1 cellular context compared by ENCODE assay signal in genomic region chr3:139389552-139390368, GRCh38.
TF ChIP-seq lines count a peak whose summit lies in the region.

Gene COPB2, minus strand, starts transcription at chr3:139389647. Its CDS starts 97 bp downstream, at chr3:139389550.

TF ChIP-seq in HEK293, 187 proteins besides CTCF, POLR2A, EP300 and RAD21 (continued from another document and continues in another):
- no peak for TF ChIP-seq ZNF518A (tag by site-specific recombination; conservative IDR thresholded peaks at IDR 0.05; ENCODE audit: low read depth)
- 0 out of 2 replicates have a peak, but pooled peaks have one; percentile 21 for TF ChIP-seq GLIS2 (tag by site-specific recombination; IDR thresholded peaks at IDR 0.05)
- no peak for TF ChIP-seq ZNF112 (tag by site-specific recombination; IDR thresholded peaks at IDR 0.05)
- no peak for TF ChIP-seq ZNF580 (tag by site-specific recombination; IDR thresholded peaks at IDR 0.05)
- TF ChIP-seq ZNF292 (tag by site-specific recombination; IDR thresholded peaks at IDR 0.05; ENCODE audit: borderline replicate concordance, low read depth), result no peak
- TF ChIP-seq BCL11B (tag by site-specific recombination; IDR thresholded peaks at IDR 0.05; ENCODE audit: low read depth), result peak; percentile 40; the same call in 1 of the 2 replicates
- no peak for TF ChIP-seq IKZF3 (tag by site-specific recombination; IDR thresholded peaks at IDR 0.05)
- TF ChIP-seq KLF16 (tag by site-specific recombination; IDR thresholded peaks at IDR 0.05), result peak; percentile 35; the same call in 1 of the 2 replicates
- TF ChIP-seq, protein P1, sequence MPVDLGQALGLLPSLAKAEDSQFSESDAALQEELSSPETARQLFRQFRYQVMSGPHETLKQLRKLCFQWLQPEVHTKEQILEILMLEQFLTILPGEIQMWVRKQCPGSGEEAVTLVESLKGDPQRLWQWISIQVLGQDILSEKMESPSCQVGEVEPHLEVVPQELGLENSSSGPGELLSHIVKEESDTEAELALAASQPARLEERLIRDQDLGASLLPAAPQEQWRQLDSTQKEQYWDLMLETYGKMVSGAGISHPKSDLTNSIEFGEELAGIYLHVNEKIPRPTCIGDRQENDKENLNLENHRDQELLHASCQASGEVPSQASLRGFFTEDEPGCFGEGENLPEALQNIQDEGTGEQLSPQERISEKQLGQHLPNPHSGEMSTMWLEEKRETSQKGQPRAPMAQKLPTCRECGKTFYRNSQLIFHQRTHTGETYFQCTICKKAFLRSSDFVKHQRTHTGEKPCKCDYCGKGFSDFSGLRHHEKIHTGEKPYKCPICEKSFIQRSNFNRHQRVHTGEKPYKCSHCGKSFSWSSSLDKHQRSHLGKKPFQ (tag by site-specific recombination; IDR thresholded peaks at IDR 0.05), result no peak
- TF ChIP-seq ZNF449 (tag by site-specific recombination; IDR thresholded peaks at IDR 0.05), result no peak
- TF ChIP-seq BCL6B (tag by site-specific recombination; IDR thresholded peaks at IDR 0.05), result no peak
- TF ChIP-seq ZNF341 (tag by site-specific recombination; IDR thresholded peaks at IDR 0.05; ENCODE audit: low read depth), result no peak
- TF ChIP-seq, protein P2, sequence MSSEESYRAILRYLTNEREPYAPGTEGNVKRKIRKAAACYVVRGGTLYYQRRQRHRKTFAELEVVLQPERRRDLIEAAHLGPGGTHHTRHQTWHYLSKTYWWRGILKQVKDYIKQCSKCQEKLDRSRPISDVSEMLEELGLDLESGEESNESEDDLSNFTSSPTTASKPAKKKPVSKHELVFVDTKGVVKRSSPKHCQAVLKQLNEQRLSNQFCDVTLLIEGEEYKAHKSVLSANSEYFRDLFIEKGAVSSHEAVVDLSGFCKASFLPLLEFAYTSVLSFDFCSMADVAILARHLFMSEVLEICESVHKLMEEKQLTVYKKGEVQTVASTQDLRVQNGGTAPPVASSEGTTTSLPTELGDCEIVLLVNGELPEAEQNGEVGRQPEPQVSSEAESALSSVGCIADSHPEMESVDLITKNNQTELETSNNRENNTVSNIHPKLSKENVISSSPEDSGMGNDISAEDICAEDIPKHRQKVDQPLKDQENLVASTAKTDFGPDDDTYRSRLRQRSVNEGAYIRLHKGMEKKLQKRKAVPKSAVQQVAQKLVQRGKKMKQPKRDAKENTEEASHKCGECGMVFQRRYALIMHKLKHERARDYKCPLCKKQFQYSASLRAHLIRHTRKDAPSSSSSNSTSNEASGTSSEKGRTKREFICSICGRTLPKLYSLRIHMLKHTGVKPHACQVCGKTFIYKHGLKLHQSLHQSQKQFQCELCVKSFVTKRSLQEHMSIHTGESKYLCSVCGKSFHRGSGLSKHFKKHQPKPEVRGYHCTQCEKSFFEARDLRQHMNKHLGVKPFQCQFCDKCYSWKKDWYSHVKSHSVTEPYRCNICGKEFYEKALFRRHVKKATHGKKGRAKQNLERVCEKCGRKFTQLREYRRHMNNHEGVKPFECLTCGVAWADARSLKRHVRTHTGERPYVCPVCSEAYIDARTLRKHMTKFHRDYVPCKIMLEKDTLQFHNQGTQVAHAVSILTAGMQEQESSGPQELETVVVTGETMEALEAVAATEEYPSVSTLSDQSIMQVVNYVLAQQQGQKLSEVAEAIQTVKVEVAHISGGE (tag by site-specific recombination; conservative IDR thresholded peaks at IDR 0.05; ENCODE audit: low read depth), result 0 out of 2 replicates have a peak, but pooled peaks have one; percentile 0
- TF ChIP-seq ZNF610 (tag by site-specific recombination; IDR thresholded peaks at IDR 0.05; ENCODE audit: borderline replicate concordance), result no peak
- TF ChIP-seq ZNF146 (tag by site-specific recombination; IDR thresholded peaks at IDR 0.05), result no peak
- TF ChIP-seq ELK4 (IDR thresholded peaks at IDR 0.05; ENCODE audit: borderline replicate concordance, low read depth, low read length), result peak; percentile 68; the same call in 1 of the 2 replicates
- TF ChIP-seq ZNF791 (tag by site-specific recombination; IDR thresholded peaks at IDR 0.05), result no peak
- peak; percentile 72 for TF ChIP-seq ZBTB8A (tag by site-specific recombination; IDR thresholded peaks at IDR 0.05)
- no peak for TF ChIP-seq ZNF521 (tag by site-specific recombination; IDR thresholded peaks at IDR 0.05)
- no peak for TF ChIP-seq ZNF23 (tag by site-specific recombination; IDR thresholded peaks at IDR 0.05; ENCODE audit: borderline replicate concordance)
- no peak for TF ChIP-seq MEIS1 (CRISPR knock-in tag; IDR thresholded peaks at IDR 0.05; ENCODE audit: borderline replicate concordance)
- no peak for TF ChIP-seq ZNF169 (tag by site-specific recombination; IDR thresholded peaks at IDR 0.05)
- TF ChIP-seq ZNF654 (tag by site-specific recombination; IDR thresholded peaks at IDR 0.05; ENCODE audit: low read depth), result no peak
- no peak for TF ChIP-seq BCL11A (tag by site-specific recombination; IDR thresholded peaks at IDR 0.05; ENCODE audit: low read depth)
- TF ChIP-seq, protein P3, sequence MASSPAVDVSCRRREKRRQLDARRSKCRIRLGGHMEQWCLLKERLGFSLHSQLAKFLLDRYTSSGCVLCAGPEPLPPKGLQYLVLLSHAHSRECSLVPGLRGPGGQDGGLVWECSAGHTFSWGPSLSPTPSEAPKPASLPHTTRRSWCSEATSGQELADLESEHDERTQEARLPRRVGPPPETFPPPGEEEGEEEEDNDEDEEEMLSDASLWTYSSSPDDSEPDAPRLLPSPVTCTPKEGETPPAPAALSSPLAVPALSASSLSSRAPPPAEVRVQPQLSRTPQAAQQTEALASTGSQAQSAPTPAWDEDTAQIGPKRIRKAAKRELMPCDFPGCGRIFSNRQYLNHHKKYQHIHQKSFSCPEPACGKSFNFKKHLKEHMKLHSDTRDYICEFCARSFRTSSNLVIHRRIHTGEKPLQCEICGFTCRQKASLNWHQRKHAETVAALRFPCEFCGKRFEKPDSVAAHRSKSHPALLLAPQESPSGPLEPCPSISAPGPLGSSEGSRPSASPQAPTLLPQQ (tag by site-specific recombination; IDR thresholded peaks at IDR 0.05), result peak; percentile 13; the same call in 1 of the 2 replicates
- no peak for TF ChIP-seq ZFP3 (tag by site-specific recombination; IDR thresholded peaks at IDR 0.05; ENCODE audit: low read depth)
- peak; percentile 97 for TF ChIP-seq ZNF335 (tag by site-specific recombination; conservative IDR thresholded peaks at IDR 0.05)
- TF ChIP-seq ZNF394 (tag by site-specific recombination; IDR thresholded peaks at IDR 0.05; ENCODE audit: borderline replicate concordance), result no peak
- TF ChIP-seq ZNF24 (tag by site-specific recombination; IDR thresholded peaks at IDR 0.05), result no peak
- no peak for TF ChIP-seq ZNF549 (tag by site-specific recombination; IDR thresholded peaks at IDR 0.05)
- TF ChIP-seq ZNF202 (tag by site-specific recombination; IDR thresholded peaks at IDR 0.05; ENCODE audit: borderline replicate concordance), result no peak
- no peak for TF ChIP-seq ZFP41 (tag by site-specific recombination; IDR thresholded peaks at IDR 0.05; ENCODE audit: borderline replicate concordance)
- TF ChIP-seq, protein P4, sequence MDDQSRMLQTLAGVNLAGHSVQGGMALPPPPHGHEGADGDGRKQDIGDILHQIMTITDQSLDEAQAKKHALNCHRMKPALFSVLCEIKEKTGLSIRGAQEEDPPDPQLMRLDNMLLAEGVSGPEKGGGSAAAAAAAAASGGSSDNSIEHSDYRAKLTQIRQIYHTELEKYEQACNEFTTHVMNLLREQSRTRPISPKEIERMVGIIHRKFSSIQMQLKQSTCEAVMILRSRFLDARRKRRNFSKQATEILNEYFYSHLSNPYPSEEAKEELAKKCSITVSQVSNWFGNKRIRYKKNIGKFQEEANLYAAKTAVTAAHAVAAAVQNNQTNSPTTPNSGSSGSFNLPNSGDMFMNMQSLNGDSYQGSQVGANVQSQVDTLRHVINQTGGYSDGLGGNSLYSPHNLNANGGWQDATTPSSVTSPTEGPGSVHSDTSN (CRISPR knock-in tag; IDR thresholded peaks at IDR 0.05), result no peak
- TF ChIP-seq ZBTB21 (tag by site-specific recombination; IDR thresholded peaks at IDR 0.05), result peak; percentile 49; the same call in 1 of the 2 replicates
- TF ChIP-seq ZIC2 (tag by site-specific recombination; IDR thresholded peaks at IDR 0.05), result peak; percentile 45; the same call in 1 of the 2 replicates
- 0 out of 2 replicates have a peak, but pooled peaks have one; percentile 4 for TF ChIP-seq ZNF391 (tag by site-specific recombination; IDR thresholded peaks at IDR 0.05; ENCODE audit: borderline replicate concordance, low read depth)
- TF ChIP-seq HOXD13 (CRISPR knock-in tag; IDR thresholded peaks at IDR 0.05; ENCODE audit: borderline replicate concordance), result no peak
- TF ChIP-seq ZNF350 (tag by site-specific recombination; IDR thresholded peaks at IDR 0.05), result no peak
- no peak for TF ChIP-seq ZNF121 (tag by site-specific recombination; IDR thresholded peaks at IDR 0.05)
- TF ChIP-seq ZNF792 (tag by site-specific recombination; IDR thresholded peaks at IDR 0.05), result no peak
- no peak for TF ChIP-seq ZNF585B (tag by site-specific recombination; IDR thresholded peaks at IDR 0.05)
- TF ChIP-seq YY1 (tag by site-specific recombination; IDR thresholded peaks at IDR 0.05), result no peak
- no peak for TF ChIP-seq KLF7 (tag by site-specific recombination; IDR thresholded peaks at IDR 0.05; ENCODE audit: borderline replicate concordance)
